ENCODE assay signal across 26 cellular contexts in genomic region chr3:33026267-33026666, GRCh38.
"Had no signal": no experiment of that assay in that cellular context is flagged by ENCODE, and none has a peak within 500 bp of the region (broad histone marks: within the 10 kb centered on the region; RNA-seq: fewer than 3 reads in every experiment).

No MANE protein-coding gene starts in this region.

- DNase-seq: activated CD4-positive, alpha-beta T cell treated with anti-CD3 and anti-CD28 coated beads for 4 hours; activated CD4-positive, alpha-beta T cell treated with anti-CD3 and anti-CD28 coated beads, Interleukin-2, amount 50 U/mL, for 1 hour; activated CD4-positive, alpha-beta T cell treated with anti-CD3 and anti-CD28 coated beads, Interleukin-2, amount 50 U/mL, for 48 hours; activated CD4-positive, CD25-positive, alpha-beta regulatory T cell; activated CD4-positive, CD25-positive, alpha-beta regulatory T cell treated with anti-CD3 and anti-CD28 coated beads, Interleukin-2, amount 50 U/mL, for 72 hours; activated CD8-positive, alpha-beta memory T cell treated with anti-CD3 and anti-CD28 coated beads, Interleukin-2, amount 50 U/mL, for 48 hours; activated effector memory CD4-positive, alpha-beta T cell treated with Interleukin-2 at 50 U/mL for 16 hours; activated gamma-delta T cell treated with Interleukin-2 at 50 U/mL for 16 hours; activated naive CD4-positive, alpha-beta T cell treated with anti-CD3 and anti-CD28 coated beads, Interleukin-2, amount 50 U/mL, for 16 hours; activated naive CD4-positive, alpha-beta T cell treated with Interleukin-2 at 50 U/mL for 16 hours; activated naive CD8-positive, alpha-beta T cell treated with anti-CD3 and anti-CD28 coated beads for 36 hours; activated T-cell treated with anti-CD3 and anti-CD28 coated beads for 4 hours; activated T-cell treated with anti-CD3 and anti-CD28 coated beads, Interleukin-2, amount 50 U/mL, for 24 hours; activated T-cell treated with anti-CD3 and anti-CD28 coated beads, Interleukin-2, amount 50 U/mL, for 72 hours; brain microvascular endothelial cell; caudate nucleus; cerebellar nuclear complex; colonic mucosa; dorsolateral prefrontal cortex; effector memory CD4-positive, alpha-beta T cell; endodermal cell; foreskin keratinocyte; gastrocnemius medialis; glutamatergic neuron; heart left ventricle; T-helper 2 cell had no signal

- H3K27me3 ChIP-seq: brain microvascular endothelial cell, colonic mucosa, dorsolateral prefrontal cortex, foreskin keratinocyte, gastrocnemius medialis, heart left ventricle had no signal

- H3K36me3 ChIP-seq: brain microvascular endothelial cell, colonic mucosa had no signal

- H3K27me3 Mint-ChIP-seq: activated naive CD8-positive, alpha-beta T cell treated with anti-CD3 and anti-CD28 coated beads for 36 hours; activated T-cell treated with anti-CD3 and anti-CD28 coated beads, Interleukin-2, amount 50 U/mL, for 24 hours had no signal

- H3K27ac Mint-ChIP-seq: activated naive CD8-positive, alpha-beta T cell treated with anti-CD3 and anti-CD28 coated beads for 36 hours; activated T-cell treated with anti-CD3 and anti-CD28 coated beads, Interleukin-2, amount 50 U/mL, for 24 hours; activated T-cell treated with anti-CD3 and anti-CD28 coated beads, Interleukin-2, amount 50 U/mL, for 72 hours; endodermal cell had no signal

- ATAC-seq: activated T-cell treated with anti-CD3 and anti-CD28 coated beads, Interleukin-2, amount 50 U/mL, for 72 hours; foreskin keratinocyte; gastrocnemius medialis had no signal

- H3K4me1 ChIP-seq: colonic mucosa, foreskin keratinocyte, gastrocnemius medialis, heart left ventricle had no signal

- H3K27ac ChIP-seq: brain microvascular endothelial cell, colonic mucosa, foreskin keratinocyte, gastrocnemius medialis, heart left ventricle had no signal

- H3K9me3 ChIP-seq: colonic mucosa, gastrocnemius medialis, heart left ventricle had no signal

- H3K4me3 ChIP-seq: colonic mucosa, dorsolateral prefrontal cortex, gastrocnemius medialis, heart left ventricle had no signal

- H3K9me3 Mint-ChIP-seq: activated T-cell treated with anti-CD3 and anti-CD28 coated beads, Interleukin-2, amount 50 U/mL, for 24 hours; endodermal cell had no signal

- H3K4me3 Mint-ChIP-seq: activated naive CD8-positive, alpha-beta T cell treated with anti-CD3 and anti-CD28 coated beads for 36 hours; activated T-cell treated with anti-CD3 and anti-CD28 coated beads, Interleukin-2, amount 50 U/mL, for 24 hours; activated T-cell treated with anti-CD3 and anti-CD28 coated beads, Interleukin-2, amount 50 U/mL, for 72 hours; endodermal cell had no signal
